8 cellular contexts compared by ENCODE assay signal in genomic region chrX:136909119-136909705, GRCh38. TPM values are rescaled to one million over a fixed set of nuclear protein-coding genes. Genes with fewer than 3 reads are reported as not detected.
DNase-seq lines count a peak whose midpoint lies in the region; ATAC-seq and TF ChIP-seq lines count a peak whose summit lies in the region.

No MANE protein-coding gene starts in this region.

- peak; percentile 72 for ATAC-seq in CD8-positive, alpha-beta T cell
- ATAC-seq in GM19467 (IDR thresholded peaks at IDR 0.05; ENCODE audit: unreplicated experiment), result peak; percentile 47
- ATAC-seq in activated CD8-positive, alpha-beta memory T cell treated with anti-CD3 and anti-CD28 coated beads, Interleukin-2, amount 10 ng/mL, durations not matched to agents 7 days and 5 days, result peak; percentile 77

- H3K9me3 Mint-ChIP-seq in CD8-positive, alpha-beta T cell, result no peaks in the 10 kb centered on the region
- H3K9me3 Mint-ChIP-seq in activated CD8-positive, alpha-beta memory T cell treated with anti-CD3 and anti-CD28 coated beads, Interleukin-2, amount 10 ng/mL, durations not matched to agents 7 days and 5 days (ENCODE audit: low read depth), result no peaks in the 10 kb centered on the region

- H3K4me1 Mint-ChIP-seq in CD8-positive, alpha-beta T cell (ENCODE audit: low read depth), result peaks cover 20% of the 10 kb centered on the region
- peaks cover 23% of the 10 kb centered on the region for H3K4me1 Mint-ChIP-seq in activated CD8-positive, alpha-beta memory T cell treated with anti-CD3 and anti-CD28 coated beads, Interleukin-2, amount 10 ng/mL, durations not matched to agents 7 days and 5 days

- no peaks in the 10 kb centered on the region for H3K36me3 Mint-ChIP-seq in CD8-positive, alpha-beta T cell
- no peaks in the 10 kb centered on the region for H3K36me3 Mint-ChIP-seq in activated CD8-positive, alpha-beta memory T cell treated with anti-CD3 and anti-CD28 coated beads, Interleukin-2, amount 10 ng/mL, durations not matched to agents 7 days and 5 days

- peak overlapping the region; percentile 46 for H3K4me3 ChIP-seq in CD8-positive, alpha-beta T cell (ENCODE audit: low read depth, low read length)
- H3K4me3 ChIP-seq in endocrine pancreas (ENCODE audit: control insufficient read depth, insufficient read depth, low read length) (peak overlapping the region; percentile 36), mesodermal cell (ENCODE audit: extremely low read depth, insufficient read depth, low read length, poor library complexity, severe bottlenecking) (peak overlapping the region; percentile 55)

- DNase-seq in CD8-positive, alpha-beta T cell, result peak; percentile 44 to 81 (median 74)
- peak; percentile 26 for DNase-seq in HS-27A (ENCODE audit: low read depth)
- peak; percentile 69 for DNase-seq in NOMO-1 treated with DMSO at 0.1 percent for 48 hours (lab: John Stamatoyannopoulos, UW; ENCODE audit: unreplicated experiment)
- DNase-seq in activated CD8-positive, alpha-beta memory T cell treated with anti-CD3 and anti-CD28 coated beads, Interleukin-2, amount 10 ng/mL, durations not matched to agents 7 days and 5 days, result peak; percentile 81
- peak; percentile 53 to 60 for DNase-seq in stimulated activated CD8-positive, alpha-beta memory T cell treated with anti-CD3 and anti-CD28 coated beads, Interleukin-15, amount 100 ng/mL, for 4 hours (ENCODE audit: low read depth in 2 of 2)

- peak overlapping the region; percentile 55 for H3K27ac ChIP-seq in CD8-positive, alpha-beta T cell (ENCODE audit: low read depth, low read length)
- H3K27ac ChIP-seq in mesodermal cell (ENCODE audit: low read depth, low read length, severe bottlenecking), result peak overlapping the region; percentile 90

- H3K27ac Mint-ChIP-seq in CD8-positive, alpha-beta T cell, result peak overlapping the region; percentile 85
- peak overlapping the region; percentile 88 for H3K27ac Mint-ChIP-seq in activated CD8-positive, alpha-beta memory T cell treated with anti-CD3 and anti-CD28 coated beads, Interleukin-2, amount 10 ng/mL, durations not matched to agents 7 days and 5 days

- peak overlapping the region; percentile 47 for H3K9ac ChIP-seq in endocrine pancreas (ENCODE audit: control insufficient read depth, insufficient read depth, low read length)

- peak overlapping the region; percentile 92 for H3K4me3 Mint-ChIP-seq in CD8-positive, alpha-beta T cell
- H3K4me3 Mint-ChIP-seq in activated CD8-positive, alpha-beta memory T cell treated with anti-CD3 and anti-CD28 coated beads, Interleukin-2, amount 10 ng/mL, durations not matched to agents 7 days and 5 days, result peak overlapping the region; percentile 94

- no peaks in the 10 kb centered on the region for H3K27me3 ChIP-seq in CD8-positive, alpha-beta T cell (ENCODE audit: insufficient read depth, low read length)
- no peaks in the 10 kb centered on the region for H3K27me3 ChIP-seq in endocrine pancreas (ENCODE audit: control insufficient read depth, insufficient read depth, low read length)

- intact Hi-C loops in CD8-positive, alpha-beta T cell (cut with DNase I, micrococcal nuclease), result loop anchor here (1.0 kb wide), 1 partner anchor 29 kb away; the partner anchor contains the start of gene RBMX (in 2 of the 2)

- no peaks in the 10 kb centered on the region for H3K27me3 Mint-ChIP-seq in CD8-positive, alpha-beta T cell (ENCODE audit: low read depth)
- H3K27me3 Mint-ChIP-seq in activated CD8-positive, alpha-beta memory T cell treated with anti-CD3 and anti-CD28 coated beads, Interleukin-2, amount 10 ng/mL, durations not matched to agents 7 days and 5 days, result no peaks in the 10 kb centered on the region

- WGBS in mesodermal cell (ENCODE audit: insufficient coverage in 2 of 2), 2 experiments, result 0 to 1% methylated on average over 25 to 35 of the region's 47 CpGs

- no peaks in the 10 kb centered on the region for H3K4me1 ChIP-seq in CD8-positive, alpha-beta T cell (ENCODE audit: insufficient read depth, low read length)
- H3K4me1 ChIP-seq in endocrine pancreas (ENCODE audit: control insufficient read depth, insufficient read depth, low read length) (no peaks in the 10 kb centered on the region), mesodermal cell (ENCODE audit: control insufficient read depth, insufficient read depth, low read length, poor library complexity, severe bottlenecking) (no peaks in the 10 kb centered on the region)

- TF ChIP-seq CTCF in CD8-positive, alpha-beta T cell (IDR thresholded peaks at IDR 0.05), result no peak

- POLR2A ChIA-PET in CD8-positive, alpha-beta T cell (lab: Charles Lee), result interaction anchor here (2.8 kb wide), 1 partner anchor 29 kb away, joined by 12 read pairs; the partner anchor contains the start of gene RBMX

- H3K36me3 ChIP-seq in CD8-positive, alpha-beta T cell (ENCODE audit: insufficient read depth, low read length), result no peaks in the 10 kb centered on the region
- H3K36me3 ChIP-seq in endocrine pancreas (ENCODE audit: control insufficient read depth, insufficient read depth, low read length) (no peaks in the 10 kb centered on the region), mesodermal cell (ENCODE audit: control insufficient read depth, insufficient read depth, low read length) (no peaks in the 10 kb centered on the region)

- CTCF ChIA-PET in CD8-positive, alpha-beta T cell (lab: Charles Lee), result no interaction called here
- CTCF ChIA-PET in activated CD8-positive, alpha-beta memory T cell treated with anti-CD3 and anti-CD28 coated beads, Interleukin-2, amount 10 ng/mL, durations not matched to agents 7 days and 5 days (lab: Charles Lee), result no interaction called here

- H3K9me3 ChIP-seq in CD8-positive, alpha-beta T cell (ENCODE audit: low read length), result no peaks in the 10 kb centered on the region
- no peaks in the 10 kb centered on the region for H3K9me3 ChIP-seq in endocrine pancreas (ENCODE audit: control insufficient read depth, low read length)
- H3K9me3 ChIP-seq in mesodermal cell (ENCODE audit: control insufficient read depth, low read length), result no peaks in the 10 kb centered on the region

RNA-seq across cellular contexts. Expression of gene RBMX, which starts 28.7 kb away (rescaled TPM):
- 100 to 1,000 TPM; 306 to 307 TPM for total RNA-seq in CD8-positive, alpha-beta T cell
- total RNA-seq in activated CD8-positive, alpha-beta memory T cell treated with anti-CD3 and anti-CD28 coated beads, Interleukin-2, amount 10 ng/mL, durations not matched to agents 7 days and 5 days, result 100 to 1,000 TPM; 247 to 301 TPM
- 323 TPM for polyA plus RNA-seq in mesodermal cell (2013, experiment 1 of 2)
- polyA plus RNA-seq in mesodermal cell (2013, experiment 2 of 2), result 346 TPM

Comparison
In these comparisons a context has a peak if more than half of its experiments do, and no peak if none do; other contexts are left out.
1. Peak in every context shown above with its lines: DNase-seq, ATAC-seq, H3K4me3 ChIP-seq and H3K27ac ChIP-seq.
2. DNase-seq: peak in every context shown above with its lines; median percentile 81 in activated CD8-positive, alpha-beta memory T cell treated with anti-CD3 and anti-CD28 coated beads, Interleukin-2, amount 10 ng/mL, durations not matched to agents 7 days and 5 days; 74 in CD8-positive, alpha-beta T cell; 69 in NOMO-1 treated with DMSO at 0.1 percent for 48 hours; 56 in stimulated activated CD8-positive, alpha-beta memory T cell treated with anti-CD3 and anti-CD28 coated beads, Interleukin-15, amount 100 ng/mL, for 4 hours; 26 in HS-27A.